14 cellular contexts compared by ENCODE assay signal in genomic region chr19:37872383-37872782, GRCh38. TPM values are rescaled to one million over a fixed set of nuclear protein-coding genes. Genes with fewer than 3 reads are reported as not detected.
DNase-seq lines count a peak whose midpoint lies in the region; ATAC-seq and TF ChIP-seq lines count a peak whose summit lies in the region.
"Had no signal": no experiment of that assay in that cellular context is flagged by ENCODE, and none has a peak within 500 bp of the region (broad histone marks: within the 10 kb centered on the region; RNA-seq: fewer than 3 reads in every experiment).

No MANE protein-coding gene starts in this region.

- TF ChIP-seq CTCF in endothelial cell (IDR thresholded peaks at IDR 0.05; ENCODE audit: unreplicated experiment), result no peak

- peaks cover 4% of the 10 kb centered on the region for H3K27me3 Mint-ChIP-seq in endothelial cell (ENCODE audit: unreplicated experiment)
- peaks cover 17% of the 10 kb centered on the region for H3K27me3 Mint-ChIP-seq in stimulated activated naive CD8-positive, alpha-beta T cell treated with anti-CD3 and anti-CD28 coated beads, Interleukin-15, amount 100 ng/mL, for 72 hours

- peaks cover 23% of the 10 kb centered on the region for H3K36me3 Mint-ChIP-seq in endothelial cell (ENCODE audit: low read depth, unreplicated experiment)
- H3K36me3 Mint-ChIP-seq: CD14-positive monocyte; CD8-positive, alpha-beta memory T cell had no signal

- DNase-seq in AG20443 (ENCODE audit: low spot score) (peak; percentile 25), RPMI7951 (ENCODE audit: low read depth) (peak; percentile 13), endothelial cell (ENCODE audit: low spot score) (no peak), iris pigment epithelial cell (ENCODE audit: low read depth) (peak; percentile 86), NCI-H1694 (lab: John Stamatoyannopoulos, UW) (no peak), sciatic nerve (ENCODE audit: low spot score) (no peak)
- DNase-seq in stimulated activated naive CD8-positive, alpha-beta T cell treated with anti-CD3 and anti-CD28 coated beads, Interleukin-15, amount 100 ng/mL, for 72 hours, result no peak
- DNase-seq: Caco-2; CD8-positive, alpha-beta memory T cell; DMS53; GF-D8 had no signal

- H3K27ac Mint-ChIP-seq in endothelial cell (ENCODE audit: unreplicated experiment), result no peak overlapping the region
- H3K27ac Mint-ChIP-seq in stimulated activated naive CD8-positive, alpha-beta T cell treated with anti-CD3 and anti-CD28 coated beads, Interleukin-15, amount 100 ng/mL, for 72 hours, result no peak overlapping the region
- H3K27ac Mint-ChIP-seq: CD14-positive monocyte; CD8-positive, alpha-beta memory T cell had no signal

- intact Hi-C loops in sciatic nerve (cut with DNase I), result no loop called here

- peaks cover 17% of the 10 kb centered on the region for H3K9me3 Mint-ChIP-seq in endothelial cell (ENCODE audit: unreplicated experiment)
- H3K9me3 Mint-ChIP-seq in stimulated activated naive CD8-positive, alpha-beta T cell treated with anti-CD3 and anti-CD28 coated beads, Interleukin-15, amount 100 ng/mL, for 72 hours, result peaks cover 5 to 18% of the 10 kb centered on the region in 2 donors

- peak overlapping the region; percentile 34 for H3K4me3 Mint-ChIP-seq in endothelial cell (ENCODE audit: unreplicated experiment)
- H3K4me3 Mint-ChIP-seq in stimulated activated naive CD8-positive, alpha-beta T cell treated with anti-CD3 and anti-CD28 coated beads, Interleukin-15, amount 100 ng/mL, for 72 hours, result no peak overlapping the region
- H3K4me3 Mint-ChIP-seq: CD14-positive monocyte; CD8-positive, alpha-beta memory T cell had no signal

- peaks cover 4% of the 10 kb centered on the region for H3K4me1 Mint-ChIP-seq in endothelial cell (ENCODE audit: unreplicated experiment)
- no peaks in the 10 kb centered on the region for H3K4me1 Mint-ChIP-seq in stimulated activated naive CD8-positive, alpha-beta T cell treated with anti-CD3 and anti-CD28 coated beads, Interleukin-15, amount 100 ng/mL, for 72 hours
- H3K4me1 Mint-ChIP-seq: CD14-positive monocyte; CD8-positive, alpha-beta memory T cell had no signal

- ATAC-seq in GM18909 (IDR thresholded peaks at IDR 0.05; ENCODE audit: poor library complexity, unreplicated experiment), result no peak
- no peak for ATAC-seq in stimulated activated naive CD8-positive, alpha-beta T cell treated with anti-CD3 and anti-CD28 coated beads, Interleukin-15, amount 100 ng/mL, for 72 hours
- no peak for ATAC-seq in sciatic nerve
- ATAC-seq: HCT116 had no signal

RNA-seq across cellular contexts. Expression of gene WDR87, which starts 34.0 kb away (rescaled TPM):
- not detected in 2 replicates for total RNA-seq in RPMI7951 (2014; rRNA removed; shearing (Covaris generic))
- not detected for total RNA-seq in endothelial cell (ENCODE audit: unreplicated experiment)
- total RNA-seq in sciatic nerve, result not detected
- total RNA-seq: Caco-2; CD8-positive, alpha-beta memory T cell had no signal

RNA-seq across cellular contexts. Expression of gene SIPA1L3, which starts 34.6 kb away (rescaled TPM):
- total RNA-seq in RPMI7951 (2014; rRNA removed; shearing (Covaris generic)), result 10.5 and 14.9 TPM in 2 replicates
- 29.6 TPM for total RNA-seq in endothelial cell (ENCODE audit: unreplicated experiment)
- 26.1 TPM for total RNA-seq in sciatic nerve

Comparison
In these comparisons a context has a peak if more than half of its experiments do, and no peak if none do; other contexts are left out.
1. DNase-seq: peak in AG20443 (single experiment), RPMI7951 (single experiment) and iris pigment epithelial cell (single experiment); none in endothelial cell (single experiment), NCI-H1694 (single experiment), stimulated activated naive CD8-positive, alpha-beta T cell treated with anti-CD3 and anti-CD28 coated beads, Interleukin-15, amount 100 ng/mL, for 72 hours (0 of 2) and sciatic nerve (single experiment).